Comparison of ENCODE assay signal across 23 cellular contexts in genomic region chr9:99745085-99745484, GRCh38.
DNase-seq lines count a peak whose midpoint lies in the region; ATAC-seq, FAIRE-seq and TF ChIP-seq lines count a peak whose summit lies in the region.
"Had no signal": no experiment of that assay in that cellular context is flagged by ENCODE, and none has a peak within 500 bp of the region (broad histone marks: within the 10 kb centered on the region; RNA-seq: fewer than 3 reads in every experiment).

No MANE protein-coding gene starts in this region.

- H3K14ac ChIP-seq in H1 (ENCODE audit: insufficient read length) = no peak overlapping the region

- no peak for FAIRE-seq in H1 (lab: Jason Lieb, UNC)
- FAIRE-seq: A204.1, D721Med, H54, K562 had no signal

- no peak overlapping the region for H3K23ac ChIP-seq in H1 (ENCODE audit: insufficient read length)

- H3K36me3 Mint-ChIP-seq in GM23338 (ENCODE audit: low read depth) = no peaks in the 10 kb centered on the region
- no peaks in the 10 kb centered on the region for H3K36me3 Mint-ChIP-seq in activated T-helper 1 cell treated with anti-CD3 and anti-CD28 coated beads, Interleukin-12 subunit alpha, Interleukin-12 subunit beta, Interleukin-2, Interleukin-4 antibody, amounts not matched to agents 30 ng/mL and 10 ng/mL and 1 ng/mL, durations not matched to agents 14 hours and 24 hours and 36 hours (ENCODE audit: low read depth)
- no peaks in the 10 kb centered on the region for H3K36me3 Mint-ChIP-seq in natural killer cell treated with Interleukin-12 subunit alpha and Interleukin-12 subunit beta and Interleukin-15 and Interleukin-18, amount 100 ng/mL, for 72 hours
- H3K36me3 Mint-ChIP-seq: CD4-positive, CD25-positive, alpha-beta regulatory T cell; CD8-positive, alpha-beta memory T cell had no signal

- H3K27me3 Mint-ChIP-seq in GM23338 (ENCODE audit: insufficient read depth, low read depth, poor library complexity) = no peaks in the 10 kb centered on the region
- H3K27me3 Mint-ChIP-seq in activated T-helper 1 cell treated with anti-CD3 and anti-CD28 coated beads, Interleukin-12 subunit alpha, Interleukin-12 subunit beta, Interleukin-2, Interleukin-4 antibody, amounts not matched to agents 30 ng/mL and 10 ng/mL and 1 ng/mL, durations not matched to agents 14 hours and 24 hours and 36 hours (ENCODE audit: insufficient read depth) = peaks cover 10% of the 10 kb centered on the region
- peaks cover 0 to 2% of the 10 kb centered on the region in 2 donors for H3K27me3 Mint-ChIP-seq in natural killer cell treated with Interleukin-12 subunit alpha and Interleukin-12 subunit beta and Interleukin-15 and Interleukin-18, amount 100 ng/mL, for 72 hours

- no peaks in the 10 kb centered on the region for H3K27me3 ChIP-seq in GM23338 (ENCODE audit: insufficient read depth)
- no peaks in the 10 kb centered on the region for H3K27me3 ChIP-seq in HUES6 (ENCODE audit: control insufficient read depth, insufficient read depth, low read length)
- no peaks in the 10 kb centered on the region for H3K27me3 ChIP-seq in H1 (replicated peaks in 1 of 4; ENCODE audit: control insufficient read depth in 3 of 4, extremely low read depth in 1 of 4, insufficient read depth in 3 of 4, low read length in 3 of 4)
- H3K27me3 ChIP-seq: BE2C had no signal

- peaks cover 10% of the 10 kb centered on the region for H3K4me1 ChIP-seq in GM23338 (ENCODE audit: insufficient read depth)
- H3K4me1 ChIP-seq in HUES6 (ENCODE audit: control insufficient read depth, insufficient read depth, low read length) = peaks cover 11% of the 10 kb centered on the region
- H3K4me1 ChIP-seq in H1 (replicated peaks in 1 of 4; ENCODE audit: control insufficient read depth in 3 of 4, insufficient read depth in 4 of 4, low read length in 3 of 4) = peaks cover 0 to 4% (median 0%) of the 10 kb centered on the region in 4 experiments; a peak in 2 of 7 replicates

- H3K23me2 ChIP-seq in H1 (ENCODE audit: low read depth, low read length) = no peaks in the 10 kb centered on the region

- no peak overlapping the region for H2BK20ac ChIP-seq in H1 (ENCODE audit: low read length)

- H2BK12ac ChIP-seq in H1 (ENCODE audit: low read depth, low read length) = peak overlapping the region; percentile 9; the same call in 1 of the 2 replicates

- POLR2A ChIA-PET in H1 (lab: Charles Lee; ENCODE audit: partially characterized antibody) = interaction anchor here (0.6 kb wide), 1 partner anchor 80 kb away, joined by 3 read pairs; no protein-coding TSS in a partner anchor

- H3K4me3 ChIP-seq in GM23338 (no peak overlapping the region), HUES6 (ENCODE audit: low read depth, low read length) (0 out of 2 replicates have a peak overlapping the region, but pooled peaks have one; percentile 22), H1 (ENCODE audit: extremely low read depth in 1 of 4, insufficient read depth in 2 of 4, low read depth in 3 of 4, low read length in 4 of 4) (peak overlapping the region in 1 of 4 experiments; percentile 20; a peak in 1 of 8 replicates)
- H3K4me3 ChIP-seq: K562 had no signal

- H4K20me1 ChIP-seq in GM23338 (replicated peaks; ENCODE audit: insufficient read depth) (no peaks in the 10 kb centered on the region), H1 (replicated peaks in 1 of 2; ENCODE audit: control insufficient read depth in 1 of 2, insufficient read depth in 2 of 2, low read length in 2 of 2) (no peaks in the 10 kb centered on the region)

- H3K56ac ChIP-seq in H1 (replicated peaks; ENCODE audit: insufficient read length, low read depth, low read length) = no peak overlapping the region

- no peaks in the 10 kb centered on the region for H3K9me3 Mint-ChIP-seq in GM23338
- H3K9me3 Mint-ChIP-seq in activated T-helper 1 cell treated with anti-CD3 and anti-CD28 coated beads, Interleukin-12 subunit alpha, Interleukin-12 subunit beta, Interleukin-2, Interleukin-4 antibody, amounts not matched to agents 30 ng/mL and 10 ng/mL and 1 ng/mL, durations not matched to agents 14 hours and 24 hours and 36 hours = no peaks in the 10 kb centered on the region
- no peaks in the 10 kb centered on the region for H3K9me3 Mint-ChIP-seq in natural killer cell treated with Interleukin-12 subunit alpha and Interleukin-12 subunit beta and Interleukin-15 and Interleukin-18, amount 100 ng/mL, for 72 hours
- H3K9me3 Mint-ChIP-seq: CD8-positive, alpha-beta memory T cell; HFFc6 had no signal

- H4K8ac ChIP-seq in H1 (ENCODE audit: extremely low read depth, insufficient read depth, low read length) = no peak overlapping the region

- no peaks in the 10 kb centered on the region for H3F3A ChIP-seq in GM23338 (replicated peaks; ENCODE audit: low read depth)

- H3K9me2 ChIP-seq in GM23338 (ENCODE audit: insufficient read depth) = no peaks in the 10 kb centered on the region

- DNase-seq in GM23338 (ENCODE audit: low spot score) (peak; percentile 13), H1 (ENCODE audit: low read depth in 1 of 2, low spot score in 2 of 2) (no peak), iPS-NIHi7 (ENCODE audit: extremely low spot score) (peak; percentile 16), NCI-H146 (lab: John Stamatoyannopoulos, UW) (no peak)
- DNase-seq in activated T-helper 1 cell treated with anti-CD3 and anti-CD28 coated beads, Interleukin-12 subunit alpha, Interleukin-12 subunit beta, Interleukin-2, Interleukin-4 antibody, amounts not matched to agents 30 ng/mL and 10 ng/mL and 1 ng/mL, durations not matched to agents 14 hours and 24 hours and 36 hours (ENCODE audit: low spot score) = no peak
- DNase-seq in natural killer cell treated with Interleukin-12 subunit alpha and Interleukin-12 subunit beta and Interleukin-15 and Interleukin-18, amount 100 ng/mL, for 72 hours (ENCODE audit: low spot score) = no peak
- DNase-seq: ACHN; BE2C; C1 segment of cervical spinal cord; CD4-positive, CD25-positive, alpha-beta regulatory T cell; CD8-positive, alpha-beta memory T cell; COR-L47; GF-D8; HFFc6; IMR-90 had no signal

- H3K9me3 ChIP-seq in HUES6 (ENCODE audit: control insufficient read depth, insufficient read depth, low read depth, low read length) = no peaks in the 10 kb centered on the region
- no peaks in the 10 kb centered on the region for H3K9me3 ChIP-seq in H1 (ENCODE audit: insufficient read depth in 2 of 2, low read depth in 1 of 2, low read length in 1 of 2)
- H3K9me3 ChIP-seq: BE2C had no signal

- no peak overlapping the region for H3K4ac ChIP-seq in H1 (replicated peaks; ENCODE audit: insufficient read length, low read depth, low read length)

- intact Hi-C loops in activated T-helper 1 cell treated with anti-CD3 and anti-CD28 coated beads, Interleukin-12 subunit alpha, Interleukin-12 subunit beta, Interleukin-2, Interleukin-4 antibody, amounts not matched to agents 30 ng/mL and 10 ng/mL and 1 ng/mL, durations not matched to agents 14 hours and 24 hours and 36 hours (cut with micrococcal nuclease) = no loop called here

- no peak for TF ChIP-seq POLR2A in H1 (IDR thresholded peaks at IDR 0.05; ENCODE audit: control extremely low read depth in 1 of 2, low read depth in 2 of 2, low read length in 2 of 2)

- no peak overlapping the region for H2AK5ac ChIP-seq in H1 (ENCODE audit: low read depth, low read length)

- no peaks in the 10 kb centered on the region for H3K79me1 ChIP-seq in H1 (ENCODE audit: low read depth, low read length)

- no peak overlapping the region for H3K4me3 Mint-ChIP-seq in GM23338
- H3K4me3 Mint-ChIP-seq in activated T-helper 1 cell treated with anti-CD3 and anti-CD28 coated beads, Interleukin-12 subunit alpha, Interleukin-12 subunit beta, Interleukin-2, Interleukin-4 antibody, amounts not matched to agents 30 ng/mL and 10 ng/mL and 1 ng/mL, durations not matched to agents 14 hours and 24 hours and 36 hours = no peak overlapping the region
- no peak overlapping the region for H3K4me3 Mint-ChIP-seq in natural killer cell treated with Interleukin-12 subunit alpha and Interleukin-12 subunit beta and Interleukin-15 and Interleukin-18, amount 100 ng/mL, for 72 hours
- H3K4me3 Mint-ChIP-seq: CD4-positive, CD25-positive, alpha-beta regulatory T cell; CD8-positive, alpha-beta memory T cell; HFFc6 had no signal

- TF ChIP-seq RAD21 in H1 (IDR thresholded peaks at IDR 0.05 in 1 of 2, conservative IDR thresholded peaks at IDR 0.05 in 1 of 2; ENCODE audit: low read depth in 2 of 2, low read length in 2 of 2) = no peak

- TF ChIP-seq CTCF in GM23338 (conservative IDR thresholded peaks at IDR 0.05; ENCODE audit: low read depth in 2 of 2) (no peak), H1 (IDR thresholded peaks at IDR 0.05; ENCODE audit: control extremely low read depth in 1 of 3, insufficient read depth in 1 of 3, low read depth in 1 of 3, low read length in 3 of 3) (no peak)

- no peak overlapping the region for H2BK15ac ChIP-seq in H1 (ENCODE audit: low read length)

- H3K18ac ChIP-seq in H1 (ENCODE audit: extremely low read depth, low read length) = no peak overlapping the region

- H2AFZ ChIP-seq in GM23338 = peak overlapping the region; percentile 90
- peak overlapping the region; percentile 48 for H2AFZ ChIP-seq in H1 (ENCODE audit: low read length)

- no peak overlapping the region for H2BK5ac ChIP-seq in H1 (ENCODE audit: low read depth, low read length)

- H4K5ac ChIP-seq in H1 (ENCODE audit: insufficient read length, low read depth, low read length) = no peak overlapping the region

- ATAC-seq in GM23338 = peak; percentile 58; the same call in 2 of the 3 replicates
- ATAC-seq in GM19463 (IDR thresholded peaks at IDR 0.05; ENCODE audit: unreplicated experiment) = no peak
- no peak for ATAC-seq in natural killer cell treated with Interleukin-12 subunit alpha and Interleukin-12 subunit beta and Interleukin-15 and Interleukin-18, amount 100 ng/mL, for 72 hours
- ATAC-seq: HCT116, K562 had no signal

- CTCF ChIA-PET in H1 (lab: Charles Lee; ENCODE audit: partially characterized antibody) = no interaction called here

- H3K27ac Mint-ChIP-seq in GM23338 = peak overlapping the region; percentile 58
- no peak overlapping the region for H3K27ac Mint-ChIP-seq in activated T-helper 1 cell treated with anti-CD3 and anti-CD28 coated beads, Interleukin-12 subunit alpha, Interleukin-12 subunit beta, Interleukin-2, Interleukin-4 antibody, amounts not matched to agents 30 ng/mL and 10 ng/mL and 1 ng/mL, durations not matched to agents 14 hours and 24 hours and 36 hours
- H3K27ac Mint-ChIP-seq in natural killer cell treated with Interleukin-12 subunit alpha and Interleukin-12 subunit beta and Interleukin-15 and Interleukin-18, amount 100 ng/mL, for 72 hours = no peak overlapping the region
- H3K27ac Mint-ChIP-seq: CD4-positive, CD25-positive, alpha-beta regulatory T cell; HFFc6 had no signal

- H3K36me3 ChIP-seq in GM23338 (ENCODE audit: insufficient read depth) = no peaks in the 10 kb centered on the region
- H3K36me3 ChIP-seq in HUES6 (ENCODE audit: control insufficient read depth, insufficient read depth, low read length) = no peaks in the 10 kb centered on the region
- no peaks in the 10 kb centered on the region for H3K36me3 ChIP-seq in H1 (ENCODE audit: control insufficient read depth in 2 of 4, insufficient read depth in 4 of 4, low read length in 3 of 4)
- H3K36me3 ChIP-seq: BE2C had no signal

- H4K91ac ChIP-seq in H1 (replicated peaks; ENCODE audit: insufficient read length, low read length) = no peak overlapping the region

- H3K4me1 Mint-ChIP-seq in GM23338 = peaks cover 13% of the 10 kb centered on the region
- H3K4me1 Mint-ChIP-seq in activated T-helper 1 cell treated with anti-CD3 and anti-CD28 coated beads, Interleukin-12 subunit alpha, Interleukin-12 subunit beta, Interleukin-2, Interleukin-4 antibody, amounts not matched to agents 30 ng/mL and 10 ng/mL and 1 ng/mL, durations not matched to agents 14 hours and 24 hours and 36 hours (ENCODE audit: low read depth) = no peaks in the 10 kb centered on the region
- H3K4me1 Mint-ChIP-seq in natural killer cell treated with Interleukin-12 subunit alpha and Interleukin-12 subunit beta and Interleukin-15 and Interleukin-18, amount 100 ng/mL, for 72 hours (ENCODE audit: low read depth in 2 of 2) = no peaks in the 10 kb centered on the region
- H3K4me1 Mint-ChIP-seq: CD4-positive, CD25-positive, alpha-beta regulatory T cell; CD8-positive, alpha-beta memory T cell had no signal

- H3K27ac ChIP-seq in GM23338 (ENCODE audit: low read depth) (no peak overlapping the region), HUES6 (ENCODE audit: low read depth, low read length) (no peak overlapping the region), H1 (ENCODE audit: low read depth, low read length) (no peak overlapping the region)
- H3K27ac ChIP-seq: HL-60 had no signal

- H3K9ac ChIP-seq in HUES6 (ENCODE audit: low read length) (no peak overlapping the region), H1 (replicated peaks in 1 of 4; ENCODE audit: extremely low read depth in 1 of 4, low read depth in 3 of 4, low read length in 3 of 4) (no peak overlapping the region)

- TF ChIP-seq EP300 in H1 (IDR thresholded peaks at IDR 0.05; ENCODE audit: borderline replicate concordance in 1 of 2, low read depth in 2 of 2, low read length in 2 of 2) = no peak

- peak overlapping the region; percentile 59 for H3K4me2 ChIP-seq in GM23338
- H3K4me2 ChIP-seq in H1 (ENCODE audit: insufficient read depth in 1 of 2, low read depth in 2 of 2, low read length in 2 of 2) = peak overlapping the region; percentile 21 to 31; a peak in 2 of 4 replicates

- 74% methylated on average over 4 of the region's 4 CpGs; no CpG with 5 or more reads in 1 of the 2 experiments for WGBS in H1 (ENCODE audit: extremely low coverage in 1 of 2, insufficient coverage in 1 of 2, insufficient read length in 1 of 2, insufficient replicate concordance in 2 of 2, low coverage in 1 of 2, low lambda C conversion rate in 2 of 2, missing lambda C conversion rate in 1 of 2), 2 experiments

- H3K79me2 ChIP-seq in GM23338 (replicated peaks; ENCODE audit: insufficient read depth) = no peaks in the 10 kb centered on the region
- H3K79me2 ChIP-seq in H1 (ENCODE audit: control insufficient read depth in 1 of 2, insufficient read depth in 2 of 2, low read length in 2 of 2) = no peaks in the 10 kb centered on the region

- H2BK120ac ChIP-seq in H1 (replicated peaks; ENCODE audit: low read depth, low read length) = no peak overlapping the region

Comparison
In these comparisons a context has a peak if more than half of its experiments do, and no peak if none do; other contexts are left out.
1. DNase-seq: peak in GM23338 (single experiment) and iPS-NIHi7 (single experiment); none in H1 (0 of 2), activated T-helper 1 cell treated with anti-CD3 and anti-CD28 coated beads, Interleukin-12 subunit alpha, Interleukin-12 subunit beta, Interleukin-2, Interleukin-4 antibody, amounts not matched to agents 30 ng/mL and 10 ng/mL and 1 ng/mL, durations not matched to agents 14 hours and 24 hours and 36 hours (single experiment), natural killer cell treated with Interleukin-12 subunit alpha and Interleukin-12 subunit beta and Interleukin-15 and Interleukin-18, amount 100 ng/mL, for 72 hours (single experiment) and NCI-H146 (single experiment).